ENCODE assay signal across 8 cellular contexts in the genomic region with DNA sequence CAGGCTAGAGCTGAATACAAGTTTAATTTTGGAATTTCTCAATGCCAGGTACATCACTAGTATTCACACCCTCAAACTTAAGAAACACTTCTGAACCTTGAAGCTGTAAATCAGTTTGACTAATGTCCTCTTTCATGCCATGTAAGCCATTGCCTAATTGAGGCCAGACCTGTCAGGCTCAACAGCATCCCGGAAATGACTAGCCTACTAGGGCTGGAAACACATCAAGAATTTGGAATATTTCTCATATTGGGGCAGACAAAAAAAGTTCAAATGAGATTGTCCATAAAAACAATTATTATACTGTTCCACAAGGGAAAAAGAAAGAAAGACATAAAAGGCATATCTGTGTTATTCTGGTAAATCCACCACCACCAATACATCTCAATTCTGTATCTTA. TPM values are rescaled to one million over a fixed set of nuclear protein-coding genes. Genes with fewer than 3 reads are reported as not detected.
DNase-seq lines count a peak whose midpoint lies in the region; ATAC-seq and TF ChIP-seq lines count a peak whose summit lies in the region.

No MANE protein-coding gene starts in this region.

- H3K27me3 ChIP-seq in HUES48 (ENCODE audit: control insufficient read depth, insufficient read depth, low read length) (no peaks in the 10 kb centered on the region), ascending aorta (no peaks in the 10 kb centered on the region), liver (ENCODE audit: control insufficient read depth in 4 of 4, insufficient read depth in 4 of 4, low read length in 3 of 4) (no peaks in the 10 kb centered on the region), thyroid gland (no peaks in the 10 kb centered on the region)

- no peak for TF ChIP-seq CTCF in ascending aorta (IDR thresholded peaks at IDR 0.05)
- TF ChIP-seq CTCF in liver (IDR thresholded peaks at IDR 0.05; ENCODE audit: low read depth, low read length, missing input control), result no peak
- TF ChIP-seq CTCF in GM10266 (IDR thresholded peaks at IDR 0.05; ENCODE audit: control insufficient read depth, insufficient read depth, low read depth, missing control alignments), result no peak
- no peak for TF ChIP-seq CTCF in thyroid gland (IDR thresholded peaks at IDR 0.05)

- peak; percentile 72 for DNase-seq in AG20443 (ENCODE audit: low spot score)
- DNase-seq in ascending aorta (ENCODE audit: low spot score in 2 of 2), result no peak
- no peak for DNase-seq in SHP77 treated with DMSO at 0.1 percent for 48 hours (lab: John Stamatoyannopoulos, UW)
- no peak for DNase-seq in GM10266 (ENCODE audit: extremely low spot score)
- no peak for DNase-seq in thyroid gland

- TF ChIP-seq POLR2A in thyroid gland (IDR thresholded peaks at IDR 0.05), result no peak

- intact Hi-C loops in ascending aorta (cut with DNase I), result loop anchor here (5.0 kb wide), 3 partner anchors 47 to 1873 kb away; no protein-coding TSS in a partner anchor
- intact Hi-C loops in thyroid gland (cut with DNase I), result loop anchor here (5.0 kb wide), 1 partner anchor 207 kb away; no protein-coding TSS in a partner anchor

- H3K9me3 ChIP-seq in HUES48 (ENCODE audit: control insufficient read depth, insufficient read depth, low read length), result no peaks in the 10 kb centered on the region
- H3K9me3 ChIP-seq in ascending aorta, result no peaks in the 10 kb centered on the region
- no peaks in the 10 kb centered on the region for H3K9me3 ChIP-seq in liver (ENCODE audit: control insufficient read depth in 4 of 4, low read length in 3 of 4)
- no peaks in the 10 kb centered on the region for H3K9me3 ChIP-seq in thyroid gland

- ATAC-seq in GM18519 (IDR thresholded peaks at IDR 0.05; ENCODE audit: low FRiP score, unreplicated experiment), result no peak

- WGBS in liver, result 61% methylated on average over 1 of the region's 1 CpG
- 54 to 71% methylated on average over 1 of the region's 1 CpG for WGBS in thyroid gland, 2 donors

- no peak for TF ChIP-seq RAD21 in liver (IDR thresholded peaks at IDR 0.05)

- H3K36me3 ChIP-seq in HUES48 (ENCODE audit: control insufficient read depth, insufficient read depth, low read length), result no peaks in the 10 kb centered on the region
- H3K36me3 ChIP-seq in ascending aorta, result no peaks in the 10 kb centered on the region
- no peaks in the 10 kb centered on the region for H3K36me3 ChIP-seq in liver (ENCODE audit: control insufficient read depth in 4 of 4, insufficient read depth in 3 of 4, low read depth in 1 of 4, low read length in 3 of 4)
- no peaks in the 10 kb centered on the region for H3K36me3 ChIP-seq in thyroid gland

- H3K4me1 ChIP-seq in HUES48 (ENCODE audit: control insufficient read depth, insufficient read depth, low read length) (peaks cover 52% of the 10 kb centered on the region), ascending aorta (peaks cover 0 to 17% of the 10 kb centered on the region in 2 donors), liver (ENCODE audit: control insufficient read depth in 4 of 4, insufficient read depth in 4 of 4, low read length in 3 of 4) (peaks cover 0 to 34% (median 10%) of the 10 kb centered on the region in 4 donors), thyroid gland (peaks cover 28 to 47% of the 10 kb centered on the region in 2 donors)

- peak overlapping the region; percentile 92 for H3K4me3 ChIP-seq in HUES48 (ENCODE audit: low read depth, low read length)
- H3K4me3 ChIP-seq in ascending aorta, result peak overlapping the region; percentile 90 to 91
- peak overlapping the region in 2 of 3 donors; percentile 73 to 76 for H3K4me3 ChIP-seq in liver (ENCODE audit: low read depth in 1 of 3, low read length in 3 of 3)
- no peak overlapping the region for H3K4me3 ChIP-seq in thyroid gland (replicated peaks in 1 of 3)

- no peak overlapping the region for H3K9ac ChIP-seq in HUES48 (ENCODE audit: low read depth, low read length)
- H3K9ac ChIP-seq in liver (ENCODE audit: low read depth in 1 of 2, low read length in 2 of 2), result peak overlapping the region; percentile 11 to 48

- H3K27ac ChIP-seq in HUES48 (ENCODE audit: low read depth, low read length) (no peak overlapping the region), ascending aorta (peak overlapping the region; percentile 88 to 93), liver (ENCODE audit: low read depth in 1 of 2, low read length in 2 of 2) (peak overlapping the region; percentile 94 to 96), thyroid gland (peak overlapping the region in 1 of 3 donors; percentile 91)

TF ChIP-seq in liver, 16 proteins besides CTCF, POLR2A, EP300 and RAD21:
- TF ChIP-seq GABPA (IDR thresholded peaks at IDR 0.05 in 1 of 2, conservative IDR thresholded peaks at IDR 0.05 in 1 of 2), result no peak
- TF ChIP-seq NR2F2 (IDR thresholded peaks at IDR 0.05), result no peak
- TF ChIP-seq, protein P1, sequence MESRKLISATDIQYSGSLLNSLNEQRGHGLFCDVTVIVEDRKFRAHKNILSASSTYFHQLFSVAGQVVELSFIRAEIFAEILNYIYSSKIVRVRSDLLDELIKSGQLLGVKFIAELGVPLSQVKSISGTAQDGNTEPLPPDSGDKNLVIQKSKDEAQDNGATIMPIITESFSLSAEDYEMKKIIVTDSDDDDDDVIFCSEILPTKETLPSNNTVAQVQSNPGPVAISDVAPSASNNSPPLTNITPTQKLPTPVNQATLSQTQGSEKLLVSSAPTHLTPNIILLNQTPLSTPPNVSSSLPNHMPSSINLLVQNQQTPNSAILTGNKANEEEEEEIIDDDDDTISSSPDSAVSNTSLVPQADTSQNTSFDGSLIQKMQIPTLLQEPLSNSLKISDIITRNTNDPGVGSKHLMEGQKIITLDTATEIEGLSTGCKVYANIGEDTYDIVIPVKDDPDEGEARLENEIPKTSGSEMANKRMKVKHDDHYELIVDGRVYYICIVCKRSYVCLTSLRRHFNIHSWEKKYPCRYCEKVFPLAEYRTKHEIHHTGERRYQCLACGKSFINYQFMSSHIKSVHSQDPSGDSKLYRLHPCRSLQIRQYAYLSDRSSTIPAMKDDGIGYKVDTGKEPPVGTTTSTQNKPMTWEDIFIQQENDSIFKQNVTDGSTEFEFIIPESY (IDR thresholded peaks at IDR 0.05), result no peak
- TF ChIP-seq, protein P2, sequence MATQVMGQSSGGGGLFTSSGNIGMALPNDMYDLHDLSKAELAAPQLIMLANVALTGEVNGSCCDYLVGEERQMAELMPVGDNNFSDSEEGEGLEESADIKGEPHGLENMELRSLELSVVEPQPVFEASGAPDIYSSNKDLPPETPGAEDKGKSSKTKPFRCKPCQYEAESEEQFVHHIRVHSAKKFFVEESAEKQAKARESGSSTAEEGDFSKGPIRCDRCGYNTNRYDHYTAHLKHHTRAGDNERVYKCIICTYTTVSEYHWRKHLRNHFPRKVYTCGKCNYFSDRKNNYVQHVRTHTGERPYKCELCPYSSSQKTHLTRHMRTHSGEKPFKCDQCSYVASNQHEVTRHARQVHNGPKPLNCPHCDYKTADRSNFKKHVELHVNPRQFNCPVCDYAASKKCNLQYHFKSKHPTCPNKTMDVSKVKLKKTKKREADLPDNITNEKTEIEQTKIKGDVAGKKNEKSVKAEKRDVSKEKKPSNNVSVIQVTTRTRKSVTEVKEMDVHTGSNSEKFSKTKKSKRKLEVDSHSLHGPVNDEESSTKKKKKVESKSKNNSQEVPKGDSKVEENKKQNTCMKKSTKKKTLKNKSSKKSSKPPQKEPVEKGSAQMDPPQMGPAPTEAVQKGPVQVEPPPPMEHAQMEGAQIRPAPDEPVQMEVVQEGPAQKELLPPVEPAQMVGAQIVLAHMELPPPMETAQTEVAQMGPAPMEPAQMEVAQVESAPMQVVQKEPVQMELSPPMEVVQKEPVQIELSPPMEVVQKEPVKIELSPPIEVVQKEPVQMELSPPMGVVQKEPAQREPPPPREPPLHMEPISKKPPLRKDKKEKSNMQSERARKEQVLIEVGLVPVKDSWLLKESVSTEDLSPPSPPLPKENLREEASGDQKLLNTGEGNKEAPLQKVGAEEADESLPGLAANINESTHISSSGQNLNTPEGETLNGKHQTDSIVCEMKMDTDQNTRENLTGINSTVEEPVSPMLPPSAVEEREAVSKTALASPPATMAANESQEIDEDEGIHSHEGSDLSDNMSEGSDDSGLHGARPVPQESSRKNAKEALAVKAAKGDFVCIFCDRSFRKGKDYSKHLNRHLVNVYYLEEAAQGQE (IDR thresholded peaks at IDR 0.05), result no peak
- TF ChIP-seq JUND (IDR thresholded peaks at IDR 0.05), result no peak
- TF ChIP-seq HNF4A (conservative IDR thresholded peaks at IDR 0.05), result no peak
- TF ChIP-seq YY1 (IDR thresholded peaks at IDR 0.05), result no peak
TF ChIP-seq in liver: peak in this region for 0.

RNA-seq across cellular contexts. Expression of a gene that starts 1.7 kb away (rescaled TPM):
- 11.9 TPM for total RNA-seq in ascending aorta
- total RNA-seq in liver, result 100 to 1,000 TPM in 1 of 2 donors, 10 to 100 TPM in 1; 70.9 to 103 TPM
- polyA plus RNA-seq in liver, result 10 to 100 TPM; 11.6 to 14.9 TPM
- 10 to 100 TPM; 49.9 to 76.5 (median 65.0) TPM for total RNA-seq in thyroid gland

RNA-seq across cellular contexts. Expression of a gene that starts 32.1 kb away (rescaled TPM):
- total RNA-seq in ascending aorta (not detected), liver (not detected), thyroid gland (not detected)
- polyA plus RNA-seq in liver, result not detected

Comparison
In these comparisons a context has a peak if more than half of its experiments do, and no peak if none do; other contexts are left out.
1. H3K4me3 ChIP-seq: peak in HUES48 (single experiment), ascending aorta (2 of 2) and liver (2 of 3); none in thyroid gland (0 of 3).